In genomic region chr10:119796039-119796438, GRCh38 we compare ENCODE assay signal across 39 cellular contexts.
"Had no signal": no experiment of that assay in that cellular context is flagged by ENCODE, and none has a peak within 500 bp of the region (broad histone marks: within the 10 kb centered on the region; RNA-seq: fewer than 3 reads in every experiment).

No MANE protein-coding gene starts in this region.

- H3K4me1 Mint-ChIP-seq: activated CD8-positive, alpha-beta memory T cell treated with anti-CD3 and anti-CD28 coated beads, Interleukin-2, amount 10 ng/mL, durations not matched to agents 7 days and 5 days; activated naive CD4-positive, alpha-beta T cell treated with anti-CD3 and anti-CD28 coated beads, Interleukin-2, amount 10 ng/mL, durations not matched to agents 7 days and 5 days; activated naive CD8-positive, alpha-beta T cell treated with anti-CD3 and anti-CD28 coated beads, Interleukin-2, amount 10 ng/mL, durations not matched to agents 7 days and 5 days; activated naive CD8-positive, alpha-beta T cell treated with anti-CD3 and anti-CD28 coated beads, Interleukin-2, amount 50 U/mL, for 24 hours; brain; central memory CD8-positive, alpha-beta T cell; WTC11 had no signal

- H3K4me3 ChIP-seq: ascending aorta, cardiac muscle cell had no signal

- H3K27me3 Mint-ChIP-seq: activated CD4-positive, alpha-beta memory T cell treated with anti-CD3 and anti-CD28 coated beads, Interleukin-2, amount 10 ng/mL, durations not matched to agents 7 days and 5 days; activated CD4-positive, alpha-beta T cell treated with anti-CD3 and anti-CD28 coated beads for 36 hours; activated CD4-positive, alpha-beta T cell treated with anti-CD3 and anti-CD28 coated beads, Interleukin-2, amount 10 ng/mL, durations not matched to agents 7 days and 5 days; activated CD8-positive, alpha-beta memory T cell treated with anti-CD3 and anti-CD28 coated beads, Interleukin-2, amount 10 ng/mL, durations not matched to agents 7 days and 5 days; activated naive CD4-positive, alpha-beta T cell treated with anti-CD3 and anti-CD28 coated beads, Interleukin-2, amount 10 ng/mL, durations not matched to agents 7 days and 5 days; activated naive CD4-positive, alpha-beta T cell treated with anti-CD3 and anti-CD28 coated beads, Interleukin-2, amount 50 U/mL, for 24 hours; activated naive CD8-positive, alpha-beta T cell; activated naive CD8-positive, alpha-beta T cell treated with anti-CD3 and anti-CD28 coated beads, Interleukin-2, amount 10 ng/mL, durations not matched to agents 7 days and 5 days; activated naive CD8-positive, alpha-beta T cell treated with anti-CD3 and anti-CD28 coated beads, Interleukin-2, amount 50 U/mL, for 24 hours; activated T-cell treated with anti-CD3 and anti-CD28 coated beads, Interleukin-2, amount 50 U/mL, for 24 hours; brain; central memory CD8-positive, alpha-beta T cell had no signal

- H3K4me3 Mint-ChIP-seq: activated CD4-positive, alpha-beta memory T cell treated with anti-CD3 and anti-CD28 coated beads, Interleukin-2, amount 10 ng/mL, durations not matched to agents 7 days and 5 days; activated CD4-positive, alpha-beta T cell treated with anti-CD3 and anti-CD28 coated beads for 36 hours; activated CD4-positive, alpha-beta T cell treated with anti-CD3 and anti-CD28 coated beads, Interleukin-2, amount 10 ng/mL, durations not matched to agents 7 days and 5 days; activated CD8-positive, alpha-beta memory T cell treated with anti-CD3 and anti-CD28 coated beads, Interleukin-2, amount 10 ng/mL, durations not matched to agents 7 days and 5 days; activated CD8-positive, alpha-beta T cell treated with anti-CD3 and anti-CD28 coated beads, Interleukin-2, amount 10 ng/mL, durations not matched to agents 7 days and 5 days; activated naive CD4-positive, alpha-beta T cell treated with anti-CD3 and anti-CD28 coated beads, Interleukin-2, amount 10 ng/mL, durations not matched to agents 7 days and 5 days; activated naive CD4-positive, alpha-beta T cell treated with anti-CD3 and anti-CD28 coated beads, Interleukin-2, amount 50 U/mL, for 24 hours; activated naive CD8-positive, alpha-beta T cell; activated naive CD8-positive, alpha-beta T cell treated with anti-CD3 and anti-CD28 coated beads, Interleukin-2, amount 10 ng/mL, durations not matched to agents 7 days and 5 days; activated naive CD8-positive, alpha-beta T cell treated with anti-CD3 and anti-CD28 coated beads, Interleukin-2, amount 50 U/mL, for 24 hours; activated T-cell treated with anti-CD3 and anti-CD28 coated beads, Interleukin-2, amount 50 U/mL, for 24 hours; brain; central memory CD8-positive, alpha-beta T cell; T-helper 1 cell treated with Interleukin-12 subunit alpha and Interleukin-12 subunit beta and Interleukin-4 antibody, amounts not matched to agents 30 μg/mL and 1 μg/mL, for 36 hours; T-helper 2 cell treated with Interferon-gamma antibody and Interleukin-4, amounts not matched to agents 5 μg/mL and 100 μg/mL, for 36 hours; WTC11 had no signal

- H3K27ac Mint-ChIP-seq: activated CD4-positive, alpha-beta memory T cell treated with anti-CD3 and anti-CD28 coated beads, Interleukin-2, amount 10 ng/mL, durations not matched to agents 7 days and 5 days; activated CD4-positive, alpha-beta T cell treated with anti-CD3 and anti-CD28 coated beads for 36 hours; activated CD4-positive, alpha-beta T cell treated with anti-CD3 and anti-CD28 coated beads, Interleukin-2, amount 10 ng/mL, durations not matched to agents 7 days and 5 days; activated CD8-positive, alpha-beta memory T cell treated with anti-CD3 and anti-CD28 coated beads, Interleukin-2, amount 10 ng/mL, durations not matched to agents 7 days and 5 days; activated CD8-positive, alpha-beta T cell treated with anti-CD3 and anti-CD28 coated beads, Interleukin-2, amount 10 ng/mL, durations not matched to agents 7 days and 5 days; activated naive CD4-positive, alpha-beta T cell treated with anti-CD3 and anti-CD28 coated beads, Interleukin-2, amount 10 ng/mL, durations not matched to agents 7 days and 5 days; activated naive CD4-positive, alpha-beta T cell treated with anti-CD3 and anti-CD28 coated beads, Interleukin-2, amount 50 U/mL, for 24 hours; activated naive CD8-positive, alpha-beta T cell; activated naive CD8-positive, alpha-beta T cell treated with anti-CD3 and anti-CD28 coated beads, Interleukin-2, amount 10 ng/mL, durations not matched to agents 7 days and 5 days; activated naive CD8-positive, alpha-beta T cell treated with anti-CD3 and anti-CD28 coated beads, Interleukin-2, amount 50 U/mL, for 24 hours; activated T-cell treated with anti-CD3 and anti-CD28 coated beads, Interleukin-2, amount 50 U/mL, for 24 hours; activated T-helper 2 cell treated with anti-CD3 and anti-CD28 coated beads, Interferon-gamma antibody, Interleukin-2, Interleukin-4, amounts not matched to agents 10 μg/mL and 5 μg/mL and 100 μg/mL, durations not matched to agents 14 hours and 24 hours and 36 hours; brain; T-helper 1 cell treated with Interleukin-12 subunit alpha and Interleukin-12 subunit beta and Interleukin-4 antibody, amounts not matched to agents 30 μg/mL and 1 μg/mL, for 36 hours; T-helper 2 cell treated with Interferon-gamma antibody and Interleukin-4, amounts not matched to agents 5 μg/mL and 100 μg/mL, for 36 hours; WTC11 had no signal

- H3K27ac ChIP-seq: ascending aorta, cardiac muscle cell, WERI-Rb-1 had no signal

- H3K36me3 ChIP-seq: cardiac muscle cell had no signal

- H3K4me1 ChIP-seq: ascending aorta had no signal

- H3K9me3 Mint-ChIP-seq: activated CD4-positive, alpha-beta memory T cell treated with anti-CD3 and anti-CD28 coated beads, Interleukin-2, amount 10 ng/mL, durations not matched to agents 7 days and 5 days; activated CD4-positive, alpha-beta T cell treated with anti-CD3 and anti-CD28 coated beads, Interleukin-2, amount 10 ng/mL, durations not matched to agents 7 days and 5 days; activated naive CD4-positive, alpha-beta T cell treated with anti-CD3 and anti-CD28 coated beads, Interleukin-2, amount 10 ng/mL, durations not matched to agents 7 days and 5 days; activated naive CD4-positive, alpha-beta T cell treated with anti-CD3 and anti-CD28 coated beads, Interleukin-2, amount 50 U/mL, for 24 hours; activated naive CD8-positive, alpha-beta T cell treated with anti-CD3 and anti-CD28 coated beads, Interleukin-2, amount 10 ng/mL, durations not matched to agents 7 days and 5 days; activated naive CD8-positive, alpha-beta T cell treated with anti-CD3 and anti-CD28 coated beads, Interleukin-2, amount 50 U/mL, for 24 hours; activated T-cell treated with anti-CD3 and anti-CD28 coated beads, Interleukin-2, amount 50 U/mL, for 24 hours; activated T-helper 2 cell treated with anti-CD3 and anti-CD28 coated beads, Interferon-gamma antibody, Interleukin-2, Interleukin-4, amounts not matched to agents 10 μg/mL and 5 μg/mL and 100 μg/mL, durations not matched to agents 14 hours and 24 hours and 36 hours; central memory CD8-positive, alpha-beta T cell; T-helper 1 cell treated with Interleukin-12 subunit alpha and Interleukin-12 subunit beta and Interleukin-4 antibody, amounts not matched to agents 30 μg/mL and 1 μg/mL, for 36 hours; T-helper 2 cell treated with Interferon-gamma antibody and Interleukin-4, amounts not matched to agents 5 μg/mL and 100 μg/mL, for 36 hours; WTC11 had no signal

- FAIRE-seq: bronchial epithelial cell had no signal

- H3K27me3 ChIP-seq: ascending aorta, cardiac muscle cell had no signal

- DNase-seq: activated CD4-positive, alpha-beta memory T cell treated with anti-CD3 and anti-CD28 coated beads, Interleukin-2, amount 10 ng/mL, durations not matched to agents 7 days and 5 days; activated CD4-positive, alpha-beta T cell treated with anti-CD3 and anti-CD28 coated beads for 1 hour; activated CD4-positive, alpha-beta T cell treated with anti-CD3 and anti-CD28 coated beads for 36 hours; activated CD4-positive, alpha-beta T cell treated with anti-CD3 and anti-CD28 coated beads for 48 hours; activated CD4-positive, alpha-beta T cell treated with anti-CD3 and anti-CD28 coated beads, Interleukin-2, amount 10 ng/mL, durations not matched to agents 7 days and 5 days; activated CD4-positive, alpha-beta T cell treated with anti-CD3 and anti-CD28 coated beads, Interleukin-2, amount 50 U/mL, for 48 hours; activated CD4-positive, CD25-positive, alpha-beta regulatory T cell; activated CD8-positive, alpha-beta memory T cell treated with anti-CD3 and anti-CD28 coated beads for 24 hours; activated CD8-positive, alpha-beta memory T cell treated with anti-CD3 and anti-CD28 coated beads, Interleukin-2, amount 10 ng/mL, durations not matched to agents 7 days and 5 days; activated CD8-positive, alpha-beta memory T cell treated with anti-CD3 and anti-CD28 coated beads, Interleukin-2, amount 50 U/mL, for 48 hours; activated CD8-positive, alpha-beta T cell treated with anti-CD3 and anti-CD28 coated beads, Interleukin-2, amount 10 ng/mL, durations not matched to agents 7 days and 5 days; activated effector memory CD4-positive, alpha-beta T cell treated with Interleukin-2 at 50 U/mL for 16 hours; activated gamma-delta T cell; activated naive CD4-positive, alpha-beta T cell treated with anti-CD3 and anti-CD28 coated beads, Interleukin-2, amount 10 ng/mL, durations not matched to agents 7 days and 5 days; activated naive CD4-positive, alpha-beta T cell treated with Interleukin-2 at 50 U/mL for 16 hours; activated naive CD8-positive, alpha-beta T cell treated with anti-CD3 and anti-CD28 coated beads, Interleukin-2, amount 10 ng/mL, durations not matched to agents 7 days and 5 days; activated naive CD8-positive, alpha-beta T cell treated with anti-CD3 and anti-CD28 coated beads, Interleukin-2, amount 50 U/mL, for 24 hours; activated T-cell treated with anti-CD3 and anti-CD28 coated beads, Interleukin-2, amount 50 U/mL, for 24 hours; activated T-cell treated with anti-CD3 and anti-CD28 coated beads, Interleukin-2, amount 50 U/mL, for 48 hours; amygdala; anterior cingulate cortex; caudate nucleus; cerebellar nuclear complex; T-helper 1 cell; T-helper 2 cell; T-helper 9 cell; WERI-Rb-1 had no signal

- H3K9me3 ChIP-seq: ascending aorta had no signal

- ATAC-seq: activated CD4-positive, alpha-beta T cell treated with anti-CD3 and anti-CD28 coated beads for 36 hours; activated CD4-positive, CD25-positive, alpha-beta regulatory T cell treated with anti-CD3 and anti-CD28 coated beads, Interleukin-2, amount 50 U/mL, for 24 hours; activated CD8-positive, alpha-beta memory T cell treated with anti-CD3 and anti-CD28 coated beads, Interleukin-2, amount 10 ng/mL, durations not matched to agents 7 days and 5 days; activated CD8-positive, alpha-beta T cell treated with anti-CD3 and anti-CD28 coated beads, Interleukin-2, amount 10 ng/mL, durations not matched to agents 7 days and 5 days; activated naive CD8-positive, alpha-beta T cell treated with anti-CD3 and anti-CD28 coated beads, Interleukin-2, amount 50 U/mL, for 24 hours; WTC11 had no signal
